8 cellular contexts compared by ENCODE assay signal in genomic region chr11:125110506-125110905, GRCh38. TPM values are rescaled to one million over a fixed set of nuclear protein-coding genes. Genes with fewer than 3 reads are reported as not detected.
DNase-seq lines count a peak whose midpoint lies in the region; ATAC-seq and TF ChIP-seq lines count a peak whose summit lies in the region.

No MANE protein-coding gene starts in this region.

- H3K4me1 Mint-ChIP-seq in Caco-2 (ENCODE audit: low read depth, unreplicated experiment) (peaks cover 4% of the 10 kb centered on the region), neural crest cell (peaks cover 22% of the 10 kb centered on the region)

- no TSS peak for BruUV-seq in Caco-2 (replicated peaks; lab: Mats Ljungman, UMichigan)

- ATAC-seq in GM21515 (IDR thresholded peaks at IDR 0.05; ENCODE audit: unreplicated experiment): no peak

- H3K27ac Mint-ChIP-seq in Caco-2 (ENCODE audit: unreplicated experiment) (peak overlapping the region; percentile 90), neural crest cell (ENCODE audit: unreplicated experiment) (no peak overlapping the region)

- peak overlapping the region; percentile 50 for H3K4me3 ChIP-seq in Caco-2 (ENCODE audit: low read depth, low read length)
- peak overlapping the region; percentile 83 for H3K4me3 ChIP-seq in cardiac fibroblast (replicated peaks in 1 of 2; ENCODE audit: low read depth in 2 of 2, low read length in 2 of 2)

- H3K27me3 ChIP-seq in Caco-2 (replicated peaks; ENCODE audit: control insufficient read depth, insufficient read depth, low read length): no peaks in the 10 kb centered on the region

- H3K36me3 Mint-ChIP-seq in Caco-2 (ENCODE audit: insufficient read depth, unreplicated experiment) (peaks cover 20% of the 10 kb centered on the region), neural crest cell (ENCODE audit: low read depth) (peaks cover 30% of the 10 kb centered on the region)

- DNase-seq in Caco-2 (no peak), LHCN-M2 (ENCODE audit: low read depth) (peak; percentile 36), cardiac fibroblast (ENCODE audit: low read depth in 2 of 2) (peak in 1 of 2 donors; percentile 11), neural crest cell (ENCODE audit: low read depth, low spot score) (no peak), T1000 (lab: John Stamatoyannopoulos, UW) (no peak), COLO829 (ENCODE audit: low spot score) (no peak)
- DNase-seq in activated CD4-positive, alpha-beta T cell treated with anti-CD3 and anti-CD28 coated beads for 1 hour: no peak

- H3K36me3 ChIP-seq in Caco-2 (ENCODE audit: control insufficient read depth, insufficient read depth, low read length): no peaks in the 10 kb centered on the region

- H3K4me1 ChIP-seq in Caco-2: peaks cover 6% of the 10 kb centered on the region; the same call in 1 of the 2 replicates

- H3K4me3 Mint-ChIP-seq in Caco-2 (ENCODE audit: unreplicated experiment): peak overlapping the region; percentile 88
- peak overlapping the region; percentile 95 for H3K4me3 Mint-ChIP-seq in neural crest cell

- H3K27me3 Mint-ChIP-seq in Caco-2 (ENCODE audit: insufficient read depth, unreplicated experiment) (no peaks in the 10 kb centered on the region), neural crest cell (ENCODE audit: low read depth) (peaks cover 3% of the 10 kb centered on the region)

- H3K9me3 Mint-ChIP-seq in Caco-2 (ENCODE audit: unreplicated experiment) (peaks cover 24% of the 10 kb centered on the region), neural crest cell (peaks cover 14% of the 10 kb centered on the region)

- CTCF ChIA-PET in Caco-2 (lab: Charles Lee): interaction anchor here (0.5 to 1.9 kb wide), 7 partner anchors 14 to 235 kb away, joined by 3 to 20 read pairs (median 3); no protein-coding TSS in a partner anchor

- intact Hi-C loops in Caco-2 (cut with micrococcal nuclease; ENCODE audit: unreplicated experiment): loop anchor here (2.0 kb wide), 1 partner anchor 48 kb away; the partner anchor contains the start of gene SLC37A2

- TF ChIP-seq CTCF in Caco-2 (IDR thresholded peaks at IDR 0.05; ENCODE audit: insufficient read depth in 1 of 2, low read depth in 1 of 2, low read length in 1 of 2, severe bottlenecking in 1 of 2, unreplicated experiment in 1 of 2) (no peak), cardiac fibroblast (IDR thresholded peaks at IDR 0.05; ENCODE audit: low read depth, low read length) (no peak), neural crest cell (conservative IDR thresholded peaks at IDR 0.05) (no peak)

- POLR2A ChIA-PET in Caco-2 (lab: Charles Lee): interaction anchor here (0.6 to 2.0 kb wide), 5 partner anchors 13 to 777 kb away, joined by 4 to 21 read pairs (median 11); partner anchors contain the start of gene HYLS1

- H3K9me3 ChIP-seq in Caco-2: 0 out of 2 replicates have a peak, but pooled peaks cover 4% of the 10 kb centered on the region

RNA-seq across cellular contexts. Expression of gene TMEM218, which starts 0.9 kb away (rescaled TPM):
- total RNA-seq in Caco-2 (2022) (15.5 and 20.3 TPM in 2 replicates), LHCN-M2 (2014; rRNA removed) (32.4 and 38.1 TPM in 2 replicates), neural crest cell (30.4 and 34.6 TPM in 2 replicates)
- 20.3 TPM for polyA plus RNA-seq in LHCN-M2 (2012)

RNA-seq across cellular contexts. Expression of gene SLC37A2, which starts 47.4 kb away (rescaled TPM):
- total RNA-seq in Caco-2 (2022): 11.4 and 13.8 TPM in 2 replicates
- 8.8 and 11.0 TPM in 2 replicates for total RNA-seq in LHCN-M2 (2014; rRNA removed)
- 3.5 TPM for polyA plus RNA-seq in LHCN-M2 (2012)
- 0.98 and 1.2 TPM in 2 replicates for total RNA-seq in neural crest cell

RNA-seq across cellular contexts. Expression of gene PKNOX2, which starts 54.0 kb away (rescaled TPM):
- total RNA-seq in Caco-2 (2022): not detected in 2 replicates
- total RNA-seq in LHCN-M2 (2014; rRNA removed): 14.6 and 15.6 TPM in 2 replicates
- polyA plus RNA-seq in LHCN-M2 (2012): 18.2 TPM
- 21.5 and 23.5 TPM in 2 replicates for total RNA-seq in neural crest cell

Comparison
In these comparisons a context has a peak if more than half of its experiments do, and no peak if none do; other contexts are left out.
1. RNA of gene PKNOX2, which starts 54.0 kb away (total RNA-seq): 21.5 to 23.5 TPM in neural crest cell and 14.6 to 15.6 TPM in LHCN-M2; not detected in Caco-2; every median in the first group is over 10 times any median in the second.